ENCODE assay signal across 8 cellular contexts in the genomic region with DNA sequence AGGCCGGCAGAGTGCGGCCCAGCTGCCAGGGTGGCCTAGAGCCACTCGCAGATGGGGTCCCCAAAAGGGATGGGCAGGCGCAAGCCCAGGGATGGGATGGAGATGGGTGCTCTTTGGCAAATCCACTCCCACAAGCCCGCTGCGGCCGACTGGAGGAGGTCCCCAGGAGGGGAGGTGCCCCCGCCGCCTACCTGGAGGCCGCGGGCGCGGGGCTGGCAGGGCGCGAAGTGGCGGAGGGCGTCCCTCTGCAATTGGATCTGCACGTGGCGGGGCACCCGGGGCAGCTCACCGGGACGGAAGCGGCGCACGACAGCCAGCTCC. TPM values are rescaled to one million over a fixed set of nuclear protein-coding genes. Genes with fewer than 3 reads are reported as not detected.
DNase-seq lines count a peak whose midpoint lies in the region; ATAC-seq, FAIRE-seq and TF ChIP-seq lines count a peak whose summit lies in the region.

No MANE protein-coding gene starts in this region.

- H3K9me3 Mint-ChIP-seq in WTC11 = no peaks in the 10 kb centered on the region

- H3K79me2 ChIP-seq in smooth muscle cell (ENCODE audit: low read depth) = peaks cover 5% of the 10 kb centered on the region

- FAIRE-seq in RCC 7860 (lab: Jason Lieb, UNC) = no peak

- no peaks in the 10 kb centered on the region for H4K20me1 ChIP-seq in smooth muscle cell (ENCODE audit: low read depth)

- peaks cover 10% of the 10 kb centered on the region for H3K4me1 Mint-ChIP-seq in WTC11

- peak overlapping the region; percentile 97 for H3K4me2 ChIP-seq in smooth muscle cell

- H3K4me3 Mint-ChIP-seq in WTC11 = peak overlapping the region; percentile 74

- H3K9ac ChIP-seq in smooth muscle cell (ENCODE audit: low read depth) = peak overlapping the region; percentile 64

- H3K27me3 ChIP-seq in left ventricle myocardium inferior (ENCODE audit: low read depth) = no peaks in the 10 kb centered on the region
- H3K27me3 ChIP-seq in smooth muscle cell (ENCODE audit: low read depth) = no peaks in the 10 kb centered on the region

- H3K27ac ChIP-seq in left ventricle myocardium inferior (replicated peaks) = peak overlapping the region; percentile 99
- peak overlapping the region; percentile 68 for H3K27ac ChIP-seq in smooth muscle cell (ENCODE audit: low read depth)

- H3K36me3 ChIP-seq in left ventricle myocardium inferior (peaks cover 12% of the 10 kb centered on the region), smooth muscle cell (ENCODE audit: low read depth) (no peaks in the 10 kb centered on the region)

- TF ChIP-seq CTCF in WTC11 (IDR thresholded peaks at IDR 0.05) (no peak), left ventricle myocardium inferior (IDR thresholded peaks at IDR 0.05; ENCODE audit: borderline replicate concordance) (no peak), smooth muscle cell (IDR thresholded peaks at IDR 0.05; ENCODE audit: borderline replicate concordance, insufficient read depth, poor library complexity, severe bottlenecking) (no peak)

- H3K4me3 ChIP-seq in left ventricle myocardium inferior (peak overlapping the region; percentile 86), smooth muscle cell (peak overlapping the region; percentile 72)

- peak; percentile 15 for ATAC-seq in HG02938 (IDR thresholded peaks at IDR 0.05; ENCODE audit: unreplicated experiment)
- ATAC-seq in WTC11 = peak; percentile 1

- peaks cover 16% of the 10 kb centered on the region for H3F3A ChIP-seq in smooth muscle cell (ENCODE audit: low read depth)

- CTCF ChIA-PET in WTC11 (lab: Charles Lee) = interaction anchor here (0.6 to 3.7 kb wide), 15 partner anchors 8 to 257 kb away, joined by 3 to 27 read pairs (median 6); partner anchors contain the start of genes CEBPE, CMTM5, HOMEZ and PABPN1

- 0% methylated on average over 25 of the region's 25 CpGs for WGBS in smooth muscle cell (ENCODE audit: low lambda C conversion rate)

- H3K9me3 ChIP-seq in left ventricle myocardium inferior (replicated peaks) (no peaks in the 10 kb centered on the region), smooth muscle cell (replicated peaks; ENCODE audit: low read depth) (no peaks in the 10 kb centered on the region)

- intact Hi-C loops in left ventricle myocardium inferior (cut with micrococcal nuclease) = no loop called here

- peak overlapping the region; percentile 98 for H2AFZ ChIP-seq in smooth muscle cell (ENCODE audit: low read depth)

- DNase-seq in NCI-H510A treated with DMSO at 0.1 percent for 48 hours (lab: John Stamatoyannopoulos, UW) (peak; percentile 59), NCI-H510A (lab: John Stamatoyannopoulos, UW) (no peak), WTC11 (ENCODE audit: low spot score) (no peak), left ventricle myocardium inferior (no peak), smooth muscle cell (lab: John Stamatoyannopoulos, UW; ENCODE audit: unreplicated experiment) (no peak), RCC 7860 (ENCODE audit: low spot score) (no peak)
- DNase-seq in activated effector memory CD4-positive, alpha-beta T cell treated with anti-CD3 and anti-CD28 coated beads, Interleukin-2, amount 50 U/mL, for 16 hours = no peak

- POLR2A ChIA-PET in WTC11 (lab: Charles Lee) = interaction anchor here (0.7 to 2.7 kb wide), 4 partner anchors 19 to 207 kb away, joined by 3 to 18 read pairs (median 4); partner anchors contain the start of genes ACIN1, C14orf119 and PABPN1

- H3K4me1 ChIP-seq in left ventricle myocardium inferior (peaks cover 65% of the 10 kb centered on the region), smooth muscle cell (ENCODE audit: low read depth) (peaks cover 9% of the 10 kb centered on the region)

- H3K36me3 Mint-ChIP-seq in WTC11 = peaks cover 5% of the 10 kb centered on the region

- no peak overlapping the region for H3K27ac Mint-ChIP-seq in WTC11

- H3K27me3 Mint-ChIP-seq in WTC11 (ENCODE audit: low read depth) = peaks cover 58% of the 10 kb centered on the region

TF ChIP-seq in WTC11, 78 proteins besides CTCF, POLR2A, EP300 and RAD21 (continues in another document):
- TF ChIP-seq SMAD3 (CRISPR knock-in tag; IDR thresholded peaks at IDR 0.05; ENCODE audit: borderline replicate concordance) = peak; percentile 37; the same call in 1 of the 2 replicates
- TF ChIP-seq ZNF263 (CRISPR knock-in tag; IDR thresholded peaks at IDR 0.05; ENCODE audit: low read depth) = no peak
- TF ChIP-seq MAX (CRISPR knock-in tag; IDR thresholded peaks at IDR 0.05) = peak; percentile 78
- TF ChIP-seq E2F1 (CRISPR knock-in tag; IDR thresholded peaks at IDR 0.05) = 0 out of 2 replicates have a peak, but pooled peaks have one; percentile 36
- TF ChIP-seq TP53 (CRISPR knock-in tag; IDR thresholded peaks at IDR 0.05) = peak; percentile 8; the same call in 1 of the 2 replicates
- 0 out of 2 replicates have a peak, but pooled peaks have one; percentile 16 for TF ChIP-seq ZNF423 (CRISPR knock-in tag; IDR thresholded peaks at IDR 0.05)
- no peak; the same call in 1 of the 2 replicates for TF ChIP-seq NR2C2 (CRISPR knock-in tag; IDR thresholded peaks at IDR 0.05)
- TF ChIP-seq ZNF281 (CRISPR knock-in tag; IDR thresholded peaks at IDR 0.05) = no peak
- TF ChIP-seq, protein P1, sequence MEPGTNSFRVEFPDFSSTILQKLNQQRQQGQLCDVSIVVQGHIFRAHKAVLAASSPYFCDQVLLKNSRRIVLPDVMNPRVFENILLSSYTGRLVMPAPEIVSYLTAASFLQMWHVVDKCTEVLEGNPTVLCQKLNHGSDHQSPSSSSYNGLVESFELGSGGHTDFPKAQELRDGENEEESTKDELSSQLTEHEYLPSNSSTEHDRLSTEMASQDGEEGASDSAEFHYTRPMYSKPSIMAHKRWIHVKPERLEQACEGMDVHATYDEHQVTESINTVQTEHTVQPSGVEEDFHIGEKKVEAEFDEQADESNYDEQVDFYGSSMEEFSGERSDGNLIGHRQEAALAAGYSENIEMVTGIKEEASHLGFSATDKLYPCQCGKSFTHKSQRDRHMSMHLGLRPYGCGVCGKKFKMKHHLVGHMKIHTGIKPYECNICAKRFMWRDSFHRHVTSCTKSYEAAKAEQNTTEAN (CRISPR knock-in tag; IDR thresholded peaks at IDR 0.05) = no peak
- peak; percentile 13; the same call in 1 of the 2 replicates for TF ChIP-seq IRF1 (CRISPR knock-in tag; IDR thresholded peaks at IDR 0.05)
- TF ChIP-seq ETV6 (CRISPR knock-in tag; IDR thresholded peaks at IDR 0.05) = 0 out of 2 replicates have a peak, but pooled peaks have one; percentile 41
- no peak for TF ChIP-seq ZBTB21 (CRISPR knock-in tag; IDR thresholded peaks at IDR 0.05; ENCODE audit: borderline replicate concordance)

RNA-seq across cellular contexts. Expression of gene PPP1R3E, which starts 0.7 kb away (rescaled TPM):
- 4.1 to 7.4 TPM (median 5.9 TPM) in 3 replicates for total RNA-seq in WTC11 (2021)
- total RNA-seq in left ventricle myocardium inferior = 9.0 TPM
- total RNA-seq in smooth muscle cell = 1.7 and 2.0 TPM in 2 replicates
- 0.71 and 1.5 TPM in 2 replicates for polyA plus RNA-seq in smooth muscle cell

RNA-seq across cellular contexts. Expression of gene BCL2L2, which starts 4.7 kb away (rescaled TPM):
- 15.5 to 18.2 TPM (median 16.9 TPM) in 3 replicates for total RNA-seq in WTC11 (2021)
- total RNA-seq in left ventricle myocardium inferior = 37.5 TPM
- 11.7 and 13.2 TPM in 2 replicates for total RNA-seq in smooth muscle cell
- 1.6 and 2.0 TPM in 2 replicates for polyA plus RNA-seq in smooth muscle cell

RNA-seq across cellular contexts. Expression of gene HOMEZ, which starts 16.0 kb away (rescaled TPM):
- total RNA-seq in WTC11 (2021) (9.4 to 10.7 TPM (median 10.1 TPM) in 3 replicates), left ventricle myocardium inferior (9.1 TPM), smooth muscle cell (5.0 and 5.4 TPM in 2 replicates)
- polyA plus RNA-seq in smooth muscle cell = 4.9 and 5.1 TPM in 2 replicates

RNA-seq across cellular contexts. Expression of gene PABPN1, which starts 19.3 kb away (rescaled TPM):
- total RNA-seq in WTC11 (2021) = 290 to 321 TPM (median 295 TPM) in 3 replicates
- 71.2 TPM for total RNA-seq in left ventricle myocardium inferior
- total RNA-seq in smooth muscle cell = 48.3 and 52.3 TPM in 2 replicates
- polyA plus RNA-seq in smooth muscle cell = 139 and 156 TPM in 2 replicates

RNA-seq across cellular contexts. Expression of gene SLC22A17, which starts 50.8 kb away (rescaled TPM):
- total RNA-seq in WTC11 (2021) (42.3 to 52.4 TPM (median 51.4 TPM) in 3 replicates), left ventricle myocardium inferior (9.7 TPM), smooth muscle cell (70.3 and 81.0 TPM in 2 replicates)
- polyA plus RNA-seq in smooth muscle cell = 127 and 134 TPM in 2 replicates
